ENCODE assay signal across 18 cellular contexts in the genomic region with DNA sequence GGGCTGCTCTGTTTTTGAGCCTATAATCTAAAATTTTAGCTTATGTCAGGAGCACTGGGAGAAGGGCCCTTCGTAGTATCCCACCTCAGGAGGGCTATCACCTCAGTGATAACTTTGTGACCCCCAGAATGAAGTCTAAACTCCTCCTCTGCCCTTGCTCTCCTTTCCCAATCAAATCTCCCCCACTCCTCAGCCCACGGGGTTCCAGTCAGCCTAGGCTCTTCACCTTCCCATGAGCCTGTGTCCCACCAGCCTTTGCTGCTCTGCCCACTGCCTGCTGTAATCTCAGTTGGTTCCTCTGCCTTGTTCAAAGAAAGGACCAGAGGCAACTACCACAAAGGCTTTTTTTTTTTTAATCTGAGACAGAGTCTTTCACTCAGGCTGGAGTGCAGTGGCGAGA. TPM values are rescaled to one million over a fixed set of nuclear protein-coding genes. Genes with fewer than 3 reads are reported as not detected.
DNase-seq lines count a peak whose midpoint lies in the region; ATAC-seq and TF ChIP-seq lines count a peak whose summit lies in the region.
"Had no signal": no experiment of that assay in that cellular context is flagged by ENCODE, and none has a peak within 500 bp of the region (broad histone marks: within the 10 kb centered on the region; RNA-seq: fewer than 3 reads in every experiment).

No MANE protein-coding gene starts in this region.

- intact Hi-C loops in dorsolateral prefrontal cortex (cut with DNase I): no loop called here
- intact Hi-C loops in psoas muscle (cut with DNase I): no loop called here

- no peak for TF ChIP-seq POLR2A in erythroblast (IDR thresholded peaks at IDR 0.05; ENCODE audit: low read length)

- H3K9me3 Mint-ChIP-seq in HFFc6: no peaks in the 10 kb centered on the region

- H3K4me1 ChIP-seq in BLaER1 (peaks cover 41% of the 10 kb centered on the region), psoas muscle (no peaks in the 10 kb centered on the region)

- ATAC-seq in psoas muscle (no peak), left lobe of liver (no peak), GM19395 (IDR thresholded peaks at IDR 0.05; ENCODE audit: unreplicated experiment) (no peak)

- WGBS in psoas muscle, 3 donors: 83 to 87% (median 85%) methylated on average over 3 of the region's 3 CpGs

- H3K4me3 ChIP-seq in BLaER1: peak overlapping the region; percentile 18; the same call in 1 of the 2 replicates
- no peak overlapping the region for H3K4me3 ChIP-seq in dorsolateral prefrontal cortex
- H3K4me3 ChIP-seq in psoas muscle: no peak overlapping the region
- H3K4me3 ChIP-seq: skin epidermis, tibial artery had no signal

- H3K4me3 Mint-ChIP-seq in HFFc6: no peak overlapping the region

- H3K27ac ChIP-seq in BLaER1 (peak overlapping the region; percentile 75), dorsolateral prefrontal cortex (peak overlapping the region in 37 of 59 donors; percentile 17 to 82 (median 62)), psoas muscle (peak overlapping the region; percentile 32)
- H3K27ac ChIP-seq: KMS-11, tibial artery had no signal

- peaks cover 8% of the 10 kb centered on the region for H3K27me3 Mint-ChIP-seq in HFFc6 (ENCODE audit: insufficient read depth)
- H3K27me3 Mint-ChIP-seq: naive thymus-derived CD8-positive, alpha-beta T cell had no signal

- H3K27ac Mint-ChIP-seq in HFFc6: peak overlapping the region; percentile 66

- H3K27me3 ChIP-seq in BLaER1: no peaks in the 10 kb centered on the region
- no peaks in the 10 kb centered on the region for H3K27me3 ChIP-seq in dorsolateral prefrontal cortex
- H3K27me3 ChIP-seq in psoas muscle (ENCODE audit: insufficient read depth in 3 of 3, low read length in 2 of 3): no peaks in the 10 kb centered on the region
- H3K27me3 ChIP-seq: tibial artery had no signal

- peaks cover 91% of the 10 kb centered on the region for H4K20me1 ChIP-seq in BLaER1

- no peaks in the 10 kb centered on the region for H3K4me1 Mint-ChIP-seq in HFFc6 (ENCODE audit: low read depth)

- no peak for DNase-seq in HFFc6
- DNase-seq in dorsolateral prefrontal cortex: no peak
- no peak for DNase-seq in psoas muscle
- DNase-seq in left lobe of liver (ENCODE audit: low spot score): no peak
- no peak for DNase-seq in iPS-NIHi11 (ENCODE audit: low spot score)
- DNase-seq in erythroblast (lab: John Stamatoyannopoulos, UW): no peak
- DNase-seq: activated CD4-positive, alpha-beta T cell treated with anti-CD3 and anti-CD28 coated beads for 48 hours; anterior cingulate cortex; cerebellar nuclear complex; effector CD8-positive, alpha-beta T cell; naive thymus-derived CD8-positive, alpha-beta T cell; NCI-H2029; stimulated activated CD4-positive, alpha-beta T cell treated with anti-CD3 and anti-CD28 coated beads, Interleukin-4, amount 100 ng/mL, for 4 hours; tibial artery had no signal

- TF ChIP-seq CTCF in HFFc6 (IDR thresholded peaks at IDR 0.05) (no peak), dorsolateral prefrontal cortex (IDR thresholded peaks at IDR 0.05 in 54 of 56, conservative IDR thresholded peaks at IDR 0.05 in 2 of 56; ENCODE audit: low read depth in 1 of 56, partially characterized antibody in 56 of 56) (no peak), psoas muscle (IDR thresholded peaks at IDR 0.05) (no peak)

- H3K36me3 ChIP-seq in BLaER1 (peaks cover 95% of the 10 kb centered on the region), psoas muscle (ENCODE audit: insufficient read depth in 1 of 2, low read depth in 1 of 2) (peaks cover 0 to 24% of the 10 kb centered on the region in 2 donors)

- H3K9me3 ChIP-seq in BLaER1 (peaks cover 26% of the 10 kb centered on the region), psoas muscle (no peaks in the 10 kb centered on the region)
- H3K9me3 ChIP-seq: tibial artery had no signal

- peak overlapping the region; percentile 86 for H3K4me2 ChIP-seq in BLaER1
- H3K4me2 ChIP-seq: KMS-11 had no signal

- H3K36me3 Mint-ChIP-seq in HFFc6 (ENCODE audit: low read depth): peaks cover 27% of the 10 kb centered on the region

- peak overlapping the region; percentile 67 for H3K9ac ChIP-seq in BLaER1
- H3K9ac ChIP-seq: KMS-11 had no signal

RNA-seq across cellular contexts. Expression of a gene that starts 10.7 kb away (rescaled TPM):
- 100 to 1,000 TPM; 346 to 394 (median 358) TPM for total RNA-seq in HFFc6 (2021; fragmentation: NEBNext Ultra II Directional; extraction: Animal tissue kit (Norgen Biotek cat#: 25700))
- total RNA-seq in dorsolateral prefrontal cortex (100 to 1,000 TPM in 63 of 120 experiments, 10 to 100 TPM in 57; 46.8 to 130 (median 101) TPM), psoas muscle (10 to 100 TPM; 17.7 to 28.4 (median 24.3) TPM), left lobe of liver (1.7 TPM)
- 10 to 100 TPM in 2 of 3 donors, 1 to 10 TPM in 1; 8.1 to 20.8 (median 20.1) TPM for polyA plus RNA-seq in psoas muscle

RNA-seq across cellular contexts. Expression of a gene that starts 16.1 kb away (rescaled TPM):
- 10 to 100 TPM in 4 of 6 experiments, 1 to 10 TPM in 2; 8.9 to 16.9 (median 10.4) TPM for total RNA-seq in HFFc6 (2021; fragmentation: NEBNext Ultra II Directional; extraction: Animal tissue kit (Norgen Biotek cat#: 25700))
- 10 to 100 TPM in 119 of 120 experiments, 1 to 10 TPM in 1; 8.4 to 26.6 (median 16.7) TPM for total RNA-seq in dorsolateral prefrontal cortex
- 1 to 10 TPM in 3 of 4 donors, under 1 TPM in 1; 0.88 to 2.6 (median 1.8) TPM for total RNA-seq in psoas muscle
- 1 to 10 TPM in 1 of 3 donors, under 1 TPM in 2; 0.39 to 3.8 (median 0.48) TPM for polyA plus RNA-seq in psoas muscle
- total RNA-seq in left lobe of liver: 0.63 TPM

RNA-seq across cellular contexts. Expression of a gene that starts 34.7 kb away (rescaled TPM):
- 100 to 1,000 TPM; 339 to 353 (median 343) TPM for total RNA-seq in HFFc6 (2021; fragmentation: NEBNext Ultra II Directional; extraction: Animal tissue kit (Norgen Biotek cat#: 25700))
- 10 to 100 TPM; 12.0 to 88.0 (median 35.5) TPM for total RNA-seq in dorsolateral prefrontal cortex
- 100 to 1,000 TPM; 134 to 221 (median 161) TPM for total RNA-seq in psoas muscle
- polyA plus RNA-seq in psoas muscle: 100 to 1,000 TPM; 174 to 254 (median 221) TPM
- 5.3 TPM for total RNA-seq in left lobe of liver

RNA-seq across cellular contexts. Expression of a gene that starts 36.2 kb away (rescaled TPM):
- 10 to 100 TPM; 25.8 to 30.7 (median 28.0) TPM for total RNA-seq in HFFc6 (2021; fragmentation: NEBNext Ultra II Directional; extraction: Animal tissue kit (Norgen Biotek cat#: 25700))
- total RNA-seq in dorsolateral prefrontal cortex: 10 to 100 TPM; 25.6 to 45.9 (median 34.0) TPM
- 10 to 100 TPM; 15.8 to 22.6 (median 19.1) TPM for total RNA-seq in psoas muscle
- polyA plus RNA-seq in psoas muscle: 10 to 100 TPM; 12.3 to 14.6 (median 13.2) TPM
- total RNA-seq in left lobe of liver: 9.8 TPM

RNA-seq across cellular contexts. Expression of a gene that starts 46.9 kb away (rescaled TPM):
- 1 to 10 TPM; 1.1 to 2.6 (median 1.3) TPM for total RNA-seq in HFFc6 (2021; fragmentation: NEBNext Ultra II Directional; extraction: Animal tissue kit (Norgen Biotek cat#: 25700))
- total RNA-seq in dorsolateral prefrontal cortex (10 to 100 TPM in 81 of 120 experiments, 1 to 10 TPM in 39; 4.4 to 26.7 (median 11.1) TPM), psoas muscle (1 to 10 TPM; 2.4 to 5.4 (median 3.1) TPM), left lobe of liver (3.2 TPM)
- polyA plus RNA-seq in psoas muscle: 1 to 10 TPM in 2 of 3 donors, under 1 TPM in 1; 0.44 to 5.0 (median 3.8) TPM
